ENCODE assay signal across 8 cellular contexts in the genomic region with DNA sequence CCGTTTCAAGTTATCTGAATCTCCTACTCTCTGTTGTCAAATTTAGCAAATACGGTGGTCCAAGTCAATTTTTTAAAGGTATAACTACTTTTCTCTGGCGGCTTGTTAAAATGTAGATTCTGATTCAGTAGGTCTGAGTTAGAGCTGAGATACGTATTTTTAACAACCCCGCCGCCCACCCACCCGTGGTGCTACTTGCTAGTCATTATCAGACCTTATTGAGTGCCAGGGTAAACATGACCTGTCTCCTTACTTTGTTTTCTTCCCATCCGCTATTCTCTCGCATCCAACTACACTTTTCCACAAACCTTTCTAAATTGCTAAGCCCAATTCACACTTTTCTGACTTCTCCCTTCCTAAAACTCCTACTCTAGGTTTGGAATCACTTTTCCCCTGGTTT. TPM values are rescaled to one million over a fixed set of nuclear protein-coding genes. Genes with fewer than 3 reads are reported as not detected.
DNase-seq lines count a peak whose midpoint lies in the region; ATAC-seq and TF ChIP-seq lines count a peak whose summit lies in the region.

No MANE protein-coding gene starts in this region.

- ATAC-seq in GM23338 (0 out of 3 replicates have a peak, but pooled peaks have one; percentile 6), T-cell (replicated peaks in 1 of 4) (no peak), gastrocnemius medialis (no peak), GM21515 (IDR thresholded peaks at IDR 0.05; ENCODE audit: unreplicated experiment) (no peak), esophagus mucosa (no peak)

- peaks cover 9% of the 10 kb centered on the region; the same call in 1 of the 2 replicates for H3K4me1 ChIP-seq in GM23338 (ENCODE audit: insufficient read depth)
- peaks cover 36 to 38% of the 10 kb centered on the region in 2 donors for H3K4me1 ChIP-seq in gastrocnemius medialis

- H3K27me3 ChIP-seq in GM23338 (ENCODE audit: insufficient read depth) (no peaks in the 10 kb centered on the region), gastrocnemius medialis (no peaks in the 10 kb centered on the region)

- H3K4me1 Mint-ChIP-seq in GM23338 (peaks cover 12% of the 10 kb centered on the region), T-cell (peaks cover 40 to 48% (median 43%) of the 10 kb centered on the region in 3 donors)

- peaks cover 42% of the 10 kb centered on the region for H3K79me2 ChIP-seq in GM23338 (replicated peaks; ENCODE audit: insufficient read depth)

- in situ Hi-C loops in gastrocnemius medialis (cut with MboI; ENCODE audit: low sequenced_read_pairs in 4 of 4) = loop anchor here in 2 of 4 donors (10.0 to 25.0 kb wide), 3 partner anchors 63 to 627 kb away; a partner anchor contains a TSS

- H3K4me3 ChIP-seq in GM23338 (peak overlapping the region; percentile 76), epithelial cell of proximal tubule (ENCODE audit: low read depth, low read length) (peak overlapping the region; percentile 98), gastrocnemius medialis (peak overlapping the region; percentile 83 to 98 (median 95))

- peak overlapping the region; percentile 93 for H3K4me2 ChIP-seq in GM23338

- no peaks in the 10 kb centered on the region for H3F3A ChIP-seq in GM23338 (replicated peaks; ENCODE audit: low read depth)

- TF ChIP-seq CTCF in GM23338 (conservative IDR thresholded peaks at IDR 0.05; ENCODE audit: low read depth in 2 of 2) = no peak
- TF ChIP-seq CTCF in epithelial cell of proximal tubule (conservative IDR thresholded peaks at IDR 0.05; ENCODE audit: low read depth, low read length) = no peak
- no peak for TF ChIP-seq CTCF in gastrocnemius medialis (IDR thresholded peaks at IDR 0.05 in 4 of 5, conservative IDR thresholded peaks at IDR 0.05 in 1 of 5)

- POLR2A ChIA-PET in T-cell (lab: Charles Lee) = interaction anchor here (0.6 to 1.5 kb wide), 3 partner anchors 8 to 56 kb away, joined by 4 to 15 read pairs (median 5); a partner anchor contains a TSS

- peaks cover 16% of the 10 kb centered on the region; the same call in 1 of the 2 replicates for H4K20me1 ChIP-seq in GM23338 (replicated peaks; ENCODE audit: insufficient read depth)

- no peaks in the 10 kb centered on the region for H3K9me2 ChIP-seq in GM23338 (ENCODE audit: insufficient read depth)

- H3K4me3 Mint-ChIP-seq in GM23338 (peak overlapping the region; percentile 87), T-cell (peak overlapping the region; percentile 85 to 97 (median 89))

- TF ChIP-seq POLR2A in gastrocnemius medialis (IDR thresholded peaks at IDR 0.05) = no peak

- H2AFZ ChIP-seq in GM23338 = peak overlapping the region; percentile 82; the same call in 1 of the 2 replicates

- CTCF ChIA-PET in T-cell (lab: Charles Lee) = interaction anchor here (1.0 to 1.1 kb wide), 3 partner anchors 8 to 56 kb away, joined by 3 to 5 read pairs (median 3); a partner anchor contains a TSS

- H3K27me3 Mint-ChIP-seq in GM23338 (ENCODE audit: insufficient read depth, low read depth, poor library complexity) (no peaks in the 10 kb centered on the region), T-cell (peaks cover 4 to 10% of the 10 kb centered on the region in 2 donors)

- H3K9me3 ChIP-seq in gastrocnemius medialis = no peaks in the 10 kb centered on the region

- no peaks in the 10 kb centered on the region for H3K36me3 ChIP-seq in GM23338 (ENCODE audit: insufficient read depth)
- H3K36me3 ChIP-seq in gastrocnemius medialis = no peaks in the 10 kb centered on the region

- DNase-seq in GM23338 (ENCODE audit: low spot score) = peak; percentile 25
- no peak for DNase-seq in T-cell
- no peak for DNase-seq in epithelial cell of proximal tubule (ENCODE audit: low read depth)
- no peak for DNase-seq in gastrocnemius medialis
- DNase-seq in dedifferentiated amniotic fluid mesenchymal stem cell (ENCODE audit: extremely low spot score) = no peak
- no peak for DNase-seq in germinal center (ENCODE audit: low spot score)

- H3K27ac Mint-ChIP-seq in GM23338 (peak overlapping the region; percentile 100), T-cell (peak overlapping the region; percentile 98 to 99)

- intact Hi-C loops in gastrocnemius medialis (cut with DNase I; ENCODE audit: low total_unique reads) = loop anchor here (1.0 to 10.0 kb wide), 4 partner anchors 9 to 627 kb away; a partner anchor contains a TSS

- H3K36me3 Mint-ChIP-seq in GM23338 (ENCODE audit: low read depth) (peaks cover 5% of the 10 kb centered on the region; the same call in 2 of the 3 replicates), T-cell (peaks cover 10% of the 10 kb centered on the region)

- H3K9me3 Mint-ChIP-seq in GM23338 = no peaks in the 10 kb centered on the region
- no peaks in the 10 kb centered on the region for H3K9me3 Mint-ChIP-seq in T-cell

- H3K27ac ChIP-seq in GM23338 (ENCODE audit: low read depth) (peak overlapping the region; percentile 98), gastrocnemius medialis (peak overlapping the region; percentile 86 to 99 (median 98))

TF ChIP-seq in GM23338, 12 proteins besides CTCF, POLR2A, EP300 and RAD21 (continues in another document):
- TF ChIP-seq JUNB (IDR thresholded peaks at IDR 0.05; ENCODE audit: unreplicated experiment) (no peak), STAT1 (IDR thresholded peaks at IDR 0.05; ENCODE audit: unreplicated experiment) (no peak), ZNF114 (CRISPR knock-in tag; IDR thresholded peaks at IDR 0.05) (no peak), ZNF331 (CRISPR knock-in tag; IDR thresholded peaks at IDR 0.05; ENCODE audit: low read depth) (no peak), NANOG (IDR thresholded peaks at IDR 0.05; ENCODE audit: borderline replicate concordance) (no peak), EZH2 (IDR thresholded peaks at IDR 0.05; ENCODE audit: low read depth, unreplicated experiment) (no peak), EZH2phosphoT487 (IDR thresholded peaks at IDR 0.05; ENCODE audit: unreplicated experiment) (no peak)
- TF ChIP-seq, protein P1, sequence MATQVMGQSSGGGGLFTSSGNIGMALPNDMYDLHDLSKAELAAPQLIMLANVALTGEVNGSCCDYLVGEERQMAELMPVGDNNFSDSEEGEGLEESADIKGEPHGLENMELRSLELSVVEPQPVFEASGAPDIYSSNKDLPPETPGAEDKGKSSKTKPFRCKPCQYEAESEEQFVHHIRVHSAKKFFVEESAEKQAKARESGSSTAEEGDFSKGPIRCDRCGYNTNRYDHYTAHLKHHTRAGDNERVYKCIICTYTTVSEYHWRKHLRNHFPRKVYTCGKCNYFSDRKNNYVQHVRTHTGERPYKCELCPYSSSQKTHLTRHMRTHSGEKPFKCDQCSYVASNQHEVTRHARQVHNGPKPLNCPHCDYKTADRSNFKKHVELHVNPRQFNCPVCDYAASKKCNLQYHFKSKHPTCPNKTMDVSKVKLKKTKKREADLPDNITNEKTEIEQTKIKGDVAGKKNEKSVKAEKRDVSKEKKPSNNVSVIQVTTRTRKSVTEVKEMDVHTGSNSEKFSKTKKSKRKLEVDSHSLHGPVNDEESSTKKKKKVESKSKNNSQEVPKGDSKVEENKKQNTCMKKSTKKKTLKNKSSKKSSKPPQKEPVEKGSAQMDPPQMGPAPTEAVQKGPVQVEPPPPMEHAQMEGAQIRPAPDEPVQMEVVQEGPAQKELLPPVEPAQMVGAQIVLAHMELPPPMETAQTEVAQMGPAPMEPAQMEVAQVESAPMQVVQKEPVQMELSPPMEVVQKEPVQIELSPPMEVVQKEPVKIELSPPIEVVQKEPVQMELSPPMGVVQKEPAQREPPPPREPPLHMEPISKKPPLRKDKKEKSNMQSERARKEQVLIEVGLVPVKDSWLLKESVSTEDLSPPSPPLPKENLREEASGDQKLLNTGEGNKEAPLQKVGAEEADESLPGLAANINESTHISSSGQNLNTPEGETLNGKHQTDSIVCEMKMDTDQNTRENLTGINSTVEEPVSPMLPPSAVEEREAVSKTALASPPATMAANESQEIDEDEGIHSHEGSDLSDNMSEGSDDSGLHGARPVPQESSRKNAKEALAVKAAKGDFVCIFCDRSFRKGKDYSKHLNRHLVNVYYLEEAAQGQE (IDR thresholded peaks at IDR 0.05; ENCODE audit: unreplicated experiment) = no peak
- TF ChIP-seq, protein P2, sequence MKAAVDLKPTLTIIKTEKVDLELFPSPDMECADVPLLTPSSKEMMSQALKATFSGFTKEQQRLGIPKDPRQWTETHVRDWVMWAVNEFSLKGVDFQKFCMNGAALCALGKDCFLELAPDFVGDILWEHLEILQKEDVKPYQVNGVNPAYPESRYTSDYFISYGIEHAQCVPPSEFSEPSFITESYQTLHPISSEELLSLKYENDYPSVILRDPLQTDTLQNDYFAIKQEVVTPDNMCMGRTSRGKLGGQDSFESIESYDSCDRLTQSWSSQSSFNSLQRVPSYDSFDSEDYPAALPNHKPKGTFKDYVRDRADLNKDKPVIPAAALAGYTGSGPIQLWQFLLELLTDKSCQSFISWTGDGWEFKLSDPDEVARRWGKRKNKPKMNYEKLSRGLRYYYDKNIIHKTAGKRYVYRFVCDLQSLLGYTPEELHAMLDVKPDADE (IDR thresholded peaks at IDR 0.05) = no peak

RNA-seq across cellular contexts. Expression of a gene that starts 0.7 kb away (rescaled TPM):
- total RNA-seq in GM23338 (2014; rRNA removed; shearing (Covaris generic)) = 72.1 and 78.3 TPM in 2 replicates
- 21.3 and 24.8 TPM in 2 replicates for polyA plus RNA-seq in GM23338 (2016; fragmentation: Nextera tagmentation; extraction: Ambion mirVana)
- total RNA-seq in T-cell (10 to 100 TPM; 19.9 to 29.9 (median 23.7) TPM), epithelial cell of proximal tubule (26.8 and 46.1 TPM in 2 replicates), gastrocnemius medialis (100 to 1,000 TPM in 1 of 4 donors, 10 to 100 TPM in 3; 72.5 to 105 (median 83.8) TPM), esophagus mucosa (21.6 TPM)

RNA-seq across cellular contexts. Expression of a gene that starts 8.5 kb away (rescaled TPM):
- 14.1 and 14.6 TPM in 2 replicates for total RNA-seq in GM23338 (2014; rRNA removed; shearing (Covaris generic))
- 20.9 and 30.0 TPM in 2 replicates for polyA plus RNA-seq in GM23338 (2016; fragmentation: Nextera tagmentation; extraction: Ambion mirVana)
- total RNA-seq in T-cell = 10 to 100 TPM in 2 of 5 donors, 1 to 10 TPM in 3; 6.2 to 11.1 (median 8.9) TPM
- total RNA-seq in epithelial cell of proximal tubule = 7.2 and 17.5 TPM in 2 replicates
- 10 to 100 TPM in 3 of 4 donors, 1 to 10 TPM in 1; 4.9 to 15.2 (median 13.0) TPM for total RNA-seq in gastrocnemius medialis
- 7.4 TPM for total RNA-seq in esophagus mucosa

RNA-seq across cellular contexts. Expression of a gene that starts 55.1 kb away (rescaled TPM):
- 47.9 and 57.9 TPM in 2 replicates for total RNA-seq in GM23338 (2014; rRNA removed; shearing (Covaris generic))
- 56.2 and 59.7 TPM in 2 replicates for polyA plus RNA-seq in GM23338 (2016; fragmentation: Nextera tagmentation; extraction: Ambion mirVana)
- total RNA-seq in T-cell (10 to 100 TPM; 13.0 to 21.5 (median 16.3) TPM), epithelial cell of proximal tubule (22.1 and 26.3 TPM in 2 replicates), gastrocnemius medialis (10 to 100 TPM in 1 of 4 donors, 1 to 10 TPM in 3; 4.5 to 12.3 (median 6.8) TPM), esophagus mucosa (12.1 TPM)

RNA-seq across cellular contexts. Expression of a gene that starts 57.7 kb away (rescaled TPM):
- not detected in 2 replicates for total RNA-seq in GM23338 (2014; rRNA removed; shearing (Covaris generic))
- 0.59 and 0.71 TPM in 2 replicates for polyA plus RNA-seq in GM23338 (2016; fragmentation: Nextera tagmentation; extraction: Ambion mirVana)
- total RNA-seq in T-cell (not detected), epithelial cell of proximal tubule (not detected in 2 replicates), gastrocnemius medialis (under 1 TPM in 1 of 4 donors, not detected in 3; 0.22 TPM), esophagus mucosa (0.08 TPM)
